10 cellular contexts compared by ENCODE assay signal in genomic region chr22:31284756-31285155, GRCh38. TPM values are rescaled to one million over a fixed set of nuclear protein-coding genes. Genes with fewer than 3 reads are reported as not detected.
A peak's percentile ranks its signal among the peaks of the same experiment; 100 is the strongest.
DNase-seq lines count a peak whose midpoint lies in the region; ATAC-seq and TF ChIP-seq lines count a peak whose summit lies in the region.
"Had no signal": no experiment of that assay in that cellular context is flagged by ENCODE, and none has a peak within 500 bp of the region (broad histone marks: within the 10 kb centered on the region; RNA-seq: fewer than 3 reads in every experiment).

No MANE protein-coding gene starts in this region.

- H3K4me2 ChIP-seq in OCI-LY1 (ENCODE audit: low read length) (no peak overlapping the region), neuronal stem cell (ENCODE audit: insufficient read depth, low read length, poor library complexity, severe bottlenecking) (no peak overlapping the region)

- peaks cover 88% of the 10 kb centered on the region for H3K36me3 ChIP-seq in CD4-positive, CD25-positive, alpha-beta regulatory T cell (ENCODE audit: control insufficient read depth, insufficient read depth, low read length)
- peaks cover 89% of the 10 kb centered on the region for H3K36me3 ChIP-seq in OCI-LY1 (ENCODE audit: insufficient read depth, low read length)
- H3K36me3 ChIP-seq in effector memory CD4-positive, alpha-beta T cell (ENCODE audit: control insufficient read depth, insufficient read depth, low read length), result peaks cover 78% of the 10 kb centered on the region
- H3K36me3 ChIP-seq in neuronal stem cell (replicated peaks in 1 of 2; ENCODE audit: control insufficient read depth in 2 of 2, insufficient read depth in 2 of 2, low read length in 2 of 2), result peaks cover 5 to 29% of the 10 kb centered on the region in 2 donors

- peaks cover 27 to 99% (median 68%) of the 10 kb centered on the region in 4 donors for H3K4me1 Mint-ChIP-seq in CD4-positive, CD25-positive, alpha-beta regulatory T cell

- H3K23ac ChIP-seq in neuronal stem cell (ENCODE audit: low read depth, low read length, poor library complexity), result no peak overlapping the region

- no peak overlapping the region for H2BK15ac ChIP-seq in neuronal stem cell (ENCODE audit: low read length)

- WGBS in neuronal stem cell (ENCODE audit: extremely low coverage in 2 of 2, insufficient read length in 2 of 2, insufficient replicate concordance in 1 of 2), 2 donors, result no CpG with 5 or more reads among the region's 3 CpGs

- peaks cover 6% of the 10 kb centered on the region; the same call in 1 of the 2 replicates for H3F3A ChIP-seq in OCI-LY1 (ENCODE audit: insufficient read depth, low read length)

- H3K27me3 Mint-ChIP-seq in CD4-positive, CD25-positive, alpha-beta regulatory T cell, result peaks cover 8% of the 10 kb centered on the region

- peak overlapping the region; percentile 83 for H3K4me3 ChIP-seq in CD4-positive, CD25-positive, alpha-beta regulatory T cell (ENCODE audit: low read depth, low read length)
- H3K4me3 ChIP-seq in OCI-LY1 (ENCODE audit: low read depth, low read length, poor library complexity, severe bottlenecking) (no peak overlapping the region), neuronal stem cell (ENCODE audit: low read length in 2 of 2) (no peak overlapping the region)
- H3K4me3 ChIP-seq in effector memory CD4-positive, alpha-beta T cell (ENCODE audit: insufficient read depth, low read depth, low read length, poor library complexity, severe bottlenecking), result peak overlapping the region; percentile 7

- peak overlapping the region; percentile 94 to 99 (median 99) for H3K27ac Mint-ChIP-seq in CD4-positive, CD25-positive, alpha-beta regulatory T cell

- H3K9me3 Mint-ChIP-seq in CD4-positive, CD25-positive, alpha-beta regulatory T cell, result peaks cover 0 to 1% (median 0%) of the 10 kb centered on the region in 7 donors

- H3K9me3 ChIP-seq in CD4-positive, CD25-positive, alpha-beta regulatory T cell (ENCODE audit: control insufficient read depth in 2 of 2, low read length in 2 of 2), result no peaks in the 10 kb centered on the region
- H3K9me3 ChIP-seq in OCI-LY1 (ENCODE audit: low read length) (no peaks in the 10 kb centered on the region), neuronal stem cell (replicated peaks in 1 of 2; ENCODE audit: control insufficient read depth in 2 of 2, insufficient read depth in 1 of 2, low read depth in 1 of 2, low read length in 2 of 2) (no peaks in the 10 kb centered on the region)
- H3K9me3 ChIP-seq in effector memory CD4-positive, alpha-beta T cell (ENCODE audit: control insufficient read depth, low read length), result no peaks in the 10 kb centered on the region

- no peaks in the 10 kb centered on the region for H4K20me1 ChIP-seq in OCI-LY1 (ENCODE audit: insufficient read depth, low read length)

- H2BK5ac ChIP-seq in neuronal stem cell (ENCODE audit: low read length), result no peak overlapping the region

- H2AK5ac ChIP-seq in neuronal stem cell (ENCODE audit: low read depth, low read length), result no peak overlapping the region

- H3K4me1 ChIP-seq in CD4-positive, CD25-positive, alpha-beta regulatory T cell (ENCODE audit: control insufficient read depth, insufficient read depth, low read length, poor library complexity, severe bottlenecking), result peaks cover 100% of the 10 kb centered on the region
- peaks cover 45% of the 10 kb centered on the region for H3K4me1 ChIP-seq in OCI-LY1 (ENCODE audit: insufficient read depth, low read length, severe bottlenecking)
- H3K4me1 ChIP-seq in effector memory CD4-positive, alpha-beta T cell (ENCODE audit: control insufficient read depth, insufficient read depth, low read length, poor library complexity, severe bottlenecking), result peaks cover 95% of the 10 kb centered on the region
- peaks cover 6 to 9% of the 10 kb centered on the region in 2 donors for H3K4me1 ChIP-seq in neuronal stem cell (ENCODE audit: control insufficient read depth in 2 of 2, insufficient read depth in 1 of 2, low read depth in 1 of 2, low read length in 2 of 2)

- H2AFZ ChIP-seq in OCI-LY1 (ENCODE audit: low read length) (no peak overlapping the region), neuronal stem cell (ENCODE audit: low read length) (peak overlapping the region; percentile 30)

- no peaks in the 10 kb centered on the region for H3K27me3 ChIP-seq in CD4-positive, CD25-positive, alpha-beta regulatory T cell (ENCODE audit: control insufficient read depth, insufficient read depth, low read length)
- no peaks in the 10 kb centered on the region for H3K27me3 ChIP-seq in OCI-LY1 (ENCODE audit: insufficient read depth, low read length)
- H3K27me3 ChIP-seq in effector memory CD4-positive, alpha-beta T cell (replicated peaks; ENCODE audit: control insufficient read depth, insufficient read depth, low read length, poor library complexity, severe bottlenecking), result no peaks in the 10 kb centered on the region
- H3K27me3 ChIP-seq in neuronal stem cell (ENCODE audit: control insufficient read depth in 3 of 3, insufficient read depth in 3 of 3, low read depth in 1 of 3, low read length in 3 of 3), result peaks cover 0 to 6% (median 0%) of the 10 kb centered on the region in 3 experiments

- H3K9me2 ChIP-seq in OCI-LY1 (ENCODE audit: low read depth, low read length), result no peaks in the 10 kb centered on the region

- H2BK120ac ChIP-seq in neuronal stem cell (ENCODE audit: low read depth, low read length), result no peak overlapping the region

- H3K79me1 ChIP-seq in neuronal stem cell (ENCODE audit: low read depth, low read length), result no peaks in the 10 kb centered on the region

- no peak overlapping the region for H2BK12ac ChIP-seq in neuronal stem cell (ENCODE audit: low read length)

- H3K18ac ChIP-seq in neuronal stem cell (ENCODE audit: low read length), result no peak overlapping the region

- no peak overlapping the region for H4K91ac ChIP-seq in neuronal stem cell (ENCODE audit: low read depth, low read length, poor library complexity)

- peak overlapping the region; percentile 94 to 99 (median 96) for H3K4me3 Mint-ChIP-seq in CD4-positive, CD25-positive, alpha-beta regulatory T cell

- TF ChIP-seq CTCF in OCI-LY1 (IDR thresholded peaks at IDR 0.05; ENCODE audit: low read length), result no peak

- no peak overlapping the region for H3K9ac ChIP-seq in OCI-LY1 (ENCODE audit: low read length)
- H3K9ac ChIP-seq in neuronal stem cell (ENCODE audit: low read depth, low read length, poor library complexity), result no peak overlapping the region

- no peak overlapping the region for H4K8ac ChIP-seq in neuronal stem cell (ENCODE audit: low read depth, low read length)

- H3K36me3 Mint-ChIP-seq in CD4-positive, CD25-positive, alpha-beta regulatory T cell, result peaks cover 81% of the 10 kb centered on the region

- peak overlapping the region; percentile 99 for H3K27ac ChIP-seq in CD4-positive, CD25-positive, alpha-beta regulatory T cell (ENCODE audit: insufficient read depth, low read length, poor library complexity, severe bottlenecking)
- peak overlapping the region; percentile 28 for H3K27ac ChIP-seq in OCI-LY1 (ENCODE audit: low read depth, low read length, poor library complexity, severe bottlenecking)
- peak overlapping the region; percentile 71 for H3K27ac ChIP-seq in effector memory CD4-positive, alpha-beta T cell (ENCODE audit: insufficient read depth, low read length, poor library complexity, severe bottlenecking)
- H3K27ac ChIP-seq in neuronal stem cell (replicated peaks; ENCODE audit: low read length), result no peak overlapping the region

- no peak overlapping the region for H3K14ac ChIP-seq in neuronal stem cell (ENCODE audit: low read length)

- no peaks in the 10 kb centered on the region for H3K79me2 ChIP-seq in OCI-LY1 (ENCODE audit: insufficient read depth, low read length)

- H3K4ac ChIP-seq in neuronal stem cell (ENCODE audit: low read length), result no peak overlapping the region

- no peak for DNase-seq in CD4-positive, CD25-positive, alpha-beta regulatory T cell
- no peak for DNase-seq in effector memory CD4-positive, alpha-beta T cell
- no peak for DNase-seq in neuronal stem cell (ENCODE audit: low spot score)
- DNase-seq in stimulated activated CD4-positive, alpha-beta T cell treated with anti-CD3 and anti-CD28 coated beads, Interleukin-4, amount 100 ng/mL, for 1 hour, result no peak
- no peak for DNase-seq in germinal center (ENCODE audit: low spot score)
- DNase-seq in NCI-H510A (lab: John Stamatoyannopoulos, UW), result no peak
- DNase-seq: NK-92 treated with Interleukin-12 subunit alpha and Interleukin-12 subunit beta, amount 100 ng/mL, for 24 hours; trophoblast cell had no signal

- ATAC-seq in CD4-positive, CD25-positive, alpha-beta regulatory T cell (ENCODE audit: low read depth in 2 of 2), result no peak
- ATAC-seq in HG03135 (IDR thresholded peaks at IDR 0.05; ENCODE audit: unreplicated experiment), result no peak

RNA-seq across cellular contexts. Expression of gene PIK3IP1, which starts 7.5 kb away (rescaled TPM):
- total RNA-seq in CD4-positive, CD25-positive, alpha-beta regulatory T cell, result 534 TPM
- 100 to 1,000 TPM; 425 to 700 (median 557) TPM for polyA plus RNA-seq in CD4-positive, CD25-positive, alpha-beta regulatory T cell
- 2.2 TPM for polyA plus RNA-seq in neuronal stem cell (2013, experiment 1 of 2)
- polyA plus RNA-seq in neuronal stem cell (2013, experiment 2 of 2), result 2.4 TPM

Comparison
In these comparisons a context has a peak if more than half of its experiments do, and no peak if none do; other contexts are left out.
1. H3K4me3 ChIP-seq: peak in CD4-positive, CD25-positive, alpha-beta regulatory T cell (single experiment) and effector memory CD4-positive, alpha-beta T cell (single experiment); none in OCI-LY1 (single experiment) and neuronal stem cell (0 of 2).